ENCODE assay signal across 2 cellular contexts in the genomic region with DNA sequence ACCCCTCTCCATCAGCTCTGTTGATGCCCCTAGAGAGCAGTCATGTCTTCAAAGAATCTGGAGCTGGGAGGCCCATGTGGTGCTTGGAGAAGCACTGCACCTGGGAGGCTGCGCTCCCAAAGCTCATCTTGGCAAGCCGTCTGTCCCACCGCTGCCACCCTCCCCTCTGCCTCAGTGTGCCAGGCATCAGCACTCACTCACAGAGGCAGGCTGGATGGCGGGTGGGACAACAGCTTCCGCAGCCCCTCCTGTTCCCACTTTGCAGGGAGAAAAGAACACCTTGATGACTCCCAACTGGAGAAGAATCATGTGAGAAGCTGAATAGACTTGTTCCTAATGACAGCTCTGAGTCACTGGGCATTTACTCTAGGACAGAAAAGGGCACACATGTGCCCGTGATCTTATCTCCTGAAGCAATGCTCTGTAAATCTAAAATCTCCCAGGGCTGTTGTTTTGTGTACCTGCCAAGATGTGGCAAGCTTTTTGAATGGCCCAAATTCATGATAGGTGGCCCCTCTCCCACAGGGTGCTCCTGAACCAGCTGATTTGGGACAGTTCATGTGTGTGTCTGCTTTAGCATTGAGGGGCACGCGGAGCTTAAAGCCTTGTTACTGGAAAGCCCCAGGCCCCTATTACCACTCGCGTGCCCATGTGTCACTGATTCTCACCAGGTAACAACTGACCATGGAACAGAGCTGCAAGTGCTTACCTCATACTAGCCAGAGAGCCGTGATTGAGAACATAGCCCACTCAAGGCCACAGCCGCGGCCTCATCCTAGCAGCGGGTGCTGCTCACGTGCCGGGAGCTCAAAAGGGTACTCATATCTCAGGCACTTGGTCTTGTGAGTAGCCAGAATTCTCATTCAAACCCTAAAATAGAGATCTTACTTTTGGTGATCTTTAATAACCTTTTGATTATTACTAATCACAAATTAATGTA.
TF ChIP-seq lines count a peak whose summit lies in the region.

No MANE protein-coding gene starts in this region.

TF ChIP-seq in SK-N-SH, 30 proteins besides CTCF, POLR2A, EP300 and RAD21:
- TF ChIP-seq, protein P1, sequence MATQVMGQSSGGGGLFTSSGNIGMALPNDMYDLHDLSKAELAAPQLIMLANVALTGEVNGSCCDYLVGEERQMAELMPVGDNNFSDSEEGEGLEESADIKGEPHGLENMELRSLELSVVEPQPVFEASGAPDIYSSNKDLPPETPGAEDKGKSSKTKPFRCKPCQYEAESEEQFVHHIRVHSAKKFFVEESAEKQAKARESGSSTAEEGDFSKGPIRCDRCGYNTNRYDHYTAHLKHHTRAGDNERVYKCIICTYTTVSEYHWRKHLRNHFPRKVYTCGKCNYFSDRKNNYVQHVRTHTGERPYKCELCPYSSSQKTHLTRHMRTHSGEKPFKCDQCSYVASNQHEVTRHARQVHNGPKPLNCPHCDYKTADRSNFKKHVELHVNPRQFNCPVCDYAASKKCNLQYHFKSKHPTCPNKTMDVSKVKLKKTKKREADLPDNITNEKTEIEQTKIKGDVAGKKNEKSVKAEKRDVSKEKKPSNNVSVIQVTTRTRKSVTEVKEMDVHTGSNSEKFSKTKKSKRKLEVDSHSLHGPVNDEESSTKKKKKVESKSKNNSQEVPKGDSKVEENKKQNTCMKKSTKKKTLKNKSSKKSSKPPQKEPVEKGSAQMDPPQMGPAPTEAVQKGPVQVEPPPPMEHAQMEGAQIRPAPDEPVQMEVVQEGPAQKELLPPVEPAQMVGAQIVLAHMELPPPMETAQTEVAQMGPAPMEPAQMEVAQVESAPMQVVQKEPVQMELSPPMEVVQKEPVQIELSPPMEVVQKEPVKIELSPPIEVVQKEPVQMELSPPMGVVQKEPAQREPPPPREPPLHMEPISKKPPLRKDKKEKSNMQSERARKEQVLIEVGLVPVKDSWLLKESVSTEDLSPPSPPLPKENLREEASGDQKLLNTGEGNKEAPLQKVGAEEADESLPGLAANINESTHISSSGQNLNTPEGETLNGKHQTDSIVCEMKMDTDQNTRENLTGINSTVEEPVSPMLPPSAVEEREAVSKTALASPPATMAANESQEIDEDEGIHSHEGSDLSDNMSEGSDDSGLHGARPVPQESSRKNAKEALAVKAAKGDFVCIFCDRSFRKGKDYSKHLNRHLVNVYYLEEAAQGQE (IDR thresholded peaks at IDR 0.05; ENCODE audit: low read depth, low read length): no peak
- 0 out of 2 replicates have a peak, but pooled peaks have one; percentile 46 for TF ChIP-seq GATA2 (CRISPR knock-in tag; IDR thresholded peaks at IDR 0.05)

TF ChIP-seq in SK-N-SH treated with all-trans-retinoic acid at 6 μM for 48 hours, 23 proteins besides CTCF, POLR2A, EP300 and RAD21 (continued from another document):
- TF ChIP-seq, protein P2, sequence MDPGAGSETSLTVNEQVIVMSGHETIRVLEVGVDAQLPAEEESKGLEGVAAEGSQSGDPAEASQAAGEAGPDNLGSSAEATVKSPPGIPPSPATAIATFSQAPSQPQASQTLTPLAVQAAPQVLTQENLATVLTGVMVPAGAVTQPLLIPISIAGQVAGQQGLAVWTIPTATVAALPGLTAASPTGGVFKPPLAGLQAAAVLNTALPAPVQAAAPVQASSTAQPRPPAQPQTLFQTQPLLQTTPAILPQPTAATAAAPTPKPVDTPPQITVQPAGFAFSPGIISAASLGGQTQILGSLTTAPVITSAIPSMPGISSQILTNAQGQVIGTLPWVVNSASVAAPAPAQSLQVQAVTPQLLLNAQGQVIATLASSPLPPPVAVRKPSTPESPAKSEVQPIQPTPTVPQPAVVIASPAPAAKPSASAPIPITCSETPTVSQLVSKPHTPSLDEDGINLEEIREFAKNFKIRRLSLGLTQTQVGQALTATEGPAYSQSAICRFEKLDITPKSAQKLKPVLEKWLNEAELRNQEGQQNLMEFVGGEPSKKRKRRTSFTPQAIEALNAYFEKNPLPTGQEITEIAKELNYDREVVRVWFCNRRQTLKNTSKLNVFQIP (CRISPR knock-in tag; IDR thresholded peaks at IDR 0.05; ENCODE audit: borderline replicate concordance, low read depth): no peak
- TF ChIP-seq, protein P3, sequence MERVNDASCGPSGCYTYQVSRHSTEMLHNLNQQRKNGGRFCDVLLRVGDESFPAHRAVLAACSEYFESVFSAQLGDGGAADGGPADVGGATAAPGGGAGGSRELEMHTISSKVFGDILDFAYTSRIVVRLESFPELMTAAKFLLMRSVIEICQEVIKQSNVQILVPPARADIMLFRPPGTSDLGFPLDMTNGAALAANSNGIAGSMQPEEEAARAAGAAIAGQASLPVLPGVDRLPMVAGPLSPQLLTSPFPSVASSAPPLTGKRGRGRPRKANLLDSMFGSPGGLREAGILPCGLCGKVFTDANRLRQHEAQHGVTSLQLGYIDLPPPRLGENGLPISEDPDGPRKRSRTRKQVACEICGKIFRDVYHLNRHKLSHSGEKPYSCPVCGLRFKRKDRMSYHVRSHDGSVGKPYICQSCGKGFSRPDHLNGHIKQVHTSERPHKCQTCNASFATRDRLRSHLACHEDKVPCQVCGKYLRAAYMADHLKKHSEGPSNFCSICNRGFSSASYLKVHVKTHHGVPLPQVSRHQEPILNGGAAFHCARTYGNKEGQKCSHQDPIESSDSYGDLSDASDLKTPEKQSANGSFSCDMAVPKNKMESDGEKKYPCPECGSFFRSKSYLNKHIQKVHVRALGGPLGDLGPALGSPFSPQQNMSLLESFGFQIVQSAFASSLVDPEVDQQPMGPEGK (CRISPR knock-in tag; IDR thresholded peaks at IDR 0.05; ENCODE audit: borderline replicate concordance): no peak
- TF ChIP-seq, protein P4, sequence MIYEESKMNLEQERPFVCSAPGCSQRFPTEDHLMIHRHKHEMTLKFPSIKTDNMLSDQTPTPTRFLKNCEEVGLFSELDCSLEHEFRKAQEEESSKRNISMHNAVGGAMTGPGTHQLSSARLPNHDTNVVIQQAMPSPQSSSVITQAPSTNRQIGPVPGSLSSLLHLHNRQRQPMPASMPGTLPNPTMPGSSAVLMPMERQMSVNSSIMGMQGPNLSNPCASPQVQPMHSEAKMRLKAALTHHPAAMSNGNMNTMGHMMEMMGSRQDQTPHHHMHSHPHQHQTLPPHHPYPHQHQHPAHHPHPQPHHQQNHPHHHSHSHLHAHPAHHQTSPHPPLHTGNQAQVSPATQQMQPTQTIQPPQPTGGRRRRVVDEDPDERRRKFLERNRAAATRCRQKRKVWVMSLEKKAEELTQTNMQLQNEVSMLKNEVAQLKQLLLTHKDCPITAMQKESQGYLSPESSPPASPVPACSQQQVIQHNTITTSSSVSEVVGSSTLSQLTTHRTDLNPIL (CRISPR knock-in tag; IDR thresholded peaks at IDR 0.05; ENCODE audit: low read depth): no peak
- TF ChIP-seq, protein P5, sequence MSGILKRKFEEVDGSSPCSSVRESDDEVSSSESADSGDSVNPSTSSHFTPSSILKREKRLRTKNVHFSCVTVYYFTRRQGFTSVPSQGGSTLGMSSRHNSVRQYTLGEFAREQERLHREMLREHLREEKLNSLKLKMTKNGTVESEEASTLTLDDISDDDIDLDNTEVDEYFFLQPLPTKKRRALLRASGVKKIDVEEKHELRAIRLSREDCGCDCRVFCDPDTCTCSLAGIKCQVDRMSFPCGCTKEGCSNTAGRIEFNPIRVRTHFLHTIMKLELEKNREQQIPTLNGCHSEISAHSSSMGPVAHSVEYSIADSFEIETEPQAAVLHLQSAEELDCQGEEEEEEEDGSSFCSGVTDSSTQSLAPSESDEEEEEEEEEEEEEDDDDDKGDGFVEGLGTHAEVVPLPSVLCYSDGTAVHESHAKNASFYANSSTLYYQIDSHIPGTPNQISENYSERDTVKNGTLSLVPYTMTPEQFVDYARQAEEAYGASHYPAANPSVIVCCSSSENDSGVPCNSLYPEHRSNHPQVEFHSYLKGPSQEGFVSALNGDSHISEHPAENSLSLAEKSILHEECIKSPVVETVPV (CRISPR knock-in tag; IDR thresholded peaks at IDR 0.05): no peak
- no peak for TF ChIP-seq ZNF8 (CRISPR knock-in tag; IDR thresholded peaks at IDR 0.05)
- TF ChIP-seq ZNF565 (CRISPR knock-in tag; conservative IDR thresholded peaks at IDR 0.05; ENCODE audit: low read depth): no peak
TF ChIP-seq in SK-N-SH treated with all-trans-retinoic acid at 6 μM for 48 hours: peak in this region for 0.
